17 cellular contexts compared by ENCODE assay signal in genomic region chr2:69345434-69345833, GRCh38. TPM values are rescaled to one million over a fixed set of nuclear protein-coding genes. Genes with fewer than 3 reads are reported as not detected.
DNase-seq lines count a peak whose midpoint lies in the region; ATAC-seq lines count a peak whose summit lies in the region.
"Had no signal": no experiment of that assay in that cellular context is flagged by ENCODE, and none has a peak within 500 bp of the region (broad histone marks: within the 10 kb centered on the region; RNA-seq: fewer than 3 reads in every experiment).

No MANE protein-coding gene starts in this region.

- H3K4me1 Mint-ChIP-seq in activated T-cell treated with anti-CD3 and anti-CD28 coated beads, Interleukin-2, amount 50 U/mL, for 24 hours (ENCODE audit: low read depth) = peaks cover 13% of the 10 kb centered on the region
- peaks cover 21% of the 10 kb centered on the region for H3K4me1 Mint-ChIP-seq in activated naive CD8-positive, alpha-beta T cell treated with anti-CD3 and anti-CD28 coated beads, Interleukin-2, amount 50 U/mL, for 24 hours

- intact Hi-C loops in posterior vena cava (cut with DNase I) = no loop called here

- no peaks in the 10 kb centered on the region for H3K27me3 Mint-ChIP-seq in activated T-cell treated with anti-CD3 and anti-CD28 coated beads, Interleukin-2, amount 50 U/mL, for 24 hours
- no peaks in the 10 kb centered on the region for H3K27me3 Mint-ChIP-seq in activated naive CD8-positive, alpha-beta T cell treated with anti-CD3 and anti-CD28 coated beads, Interleukin-2, amount 50 U/mL, for 24 hours
- H3K27me3 Mint-ChIP-seq: progenitor cell of endocrine pancreas had no signal

- no peak for DNase-seq in activated T-cell treated with anti-CD3 and anti-CD28 coated beads, Interleukin-2, amount 50 U/mL, for 24 hours
- no peak for DNase-seq in activated T-cell treated with anti-CD3 and anti-CD28 coated beads, Interleukin-2, amount 50 U/mL, for 48 hours
- peak; percentile 15 for DNase-seq in activated naive CD8-positive, alpha-beta T cell treated with anti-CD3 and anti-CD28 coated beads, Interleukin-2, amount 50 U/mL, for 24 hours
- DNase-seq in skeletal muscle cell (ENCODE audit: low read depth) = peak; percentile 4
- DNase-seq in DMS53 treated with DMSO at 0.1 percent for 48 hours (lab: John Stamatoyannopoulos, UW; ENCODE audit: unreplicated experiment) = no peak
- DNase-seq in posterior vena cava (ENCODE audit: low spot score) = no peak
- DNase-seq: activated CD4-positive, alpha-beta T cell treated with anti-CD3 and anti-CD28 coated beads, Interleukin-2, amount 50 U/mL, for 1 hour; activated naive CD4-positive, alpha-beta T cell treated with Interleukin-2 at 50 U/mL for 16 hours; Calu3; central memory CD4-positive, alpha-beta T cell; left colon; NCI-H510A treated with DMSO at 0.1 percent for 48 hours had no signal

- H3K27ac Mint-ChIP-seq in activated T-cell treated with anti-CD3 and anti-CD28 coated beads, Interleukin-2, amount 50 U/mL, for 24 hours = peak overlapping the region; percentile 61
- peak overlapping the region; percentile 70 for H3K27ac Mint-ChIP-seq in activated naive CD8-positive, alpha-beta T cell treated with anti-CD3 and anti-CD28 coated beads, Interleukin-2, amount 50 U/mL, for 24 hours
- H3K27ac Mint-ChIP-seq: T-helper 1 cell treated with Interleukin-12 subunit alpha and Interleukin-12 subunit beta and Interleukin-4 antibody, amounts not matched to agents 30 μg/mL and 1 μg/mL, for 36 hours had no signal

- H3K36me3 Mint-ChIP-seq in activated T-cell treated with anti-CD3 and anti-CD28 coated beads, Interleukin-2, amount 50 U/mL, for 24 hours (ENCODE audit: low read depth) = peaks cover 87% of the 10 kb centered on the region
- peaks cover 58% of the 10 kb centered on the region for H3K36me3 Mint-ChIP-seq in activated naive CD8-positive, alpha-beta T cell treated with anti-CD3 and anti-CD28 coated beads, Interleukin-2, amount 50 U/mL, for 24 hours (ENCODE audit: low read depth)

- no peaks in the 10 kb centered on the region for H3K9me3 Mint-ChIP-seq in activated T-cell treated with anti-CD3 and anti-CD28 coated beads, Interleukin-2, amount 50 U/mL, for 24 hours
- H3K9me3 Mint-ChIP-seq in activated naive CD8-positive, alpha-beta T cell treated with anti-CD3 and anti-CD28 coated beads, Interleukin-2, amount 50 U/mL, for 24 hours = no peaks in the 10 kb centered on the region
- H3K9me3 Mint-ChIP-seq: T-helper 1 cell treated with Interleukin-12 subunit alpha and Interleukin-12 subunit beta and Interleukin-4 antibody, amounts not matched to agents 30 μg/mL and 1 μg/mL, for 36 hours had no signal

- H3K4me3 ChIP-seq in skeletal muscle cell (ENCODE audit: low read depth, low read length) = no peak overlapping the region
- H3K4me3 ChIP-seq: thoracic aorta had no signal

- no peak overlapping the region for H3K4me3 Mint-ChIP-seq in activated T-cell treated with anti-CD3 and anti-CD28 coated beads, Interleukin-2, amount 50 U/mL, for 24 hours
- no peak overlapping the region for H3K4me3 Mint-ChIP-seq in activated naive CD8-positive, alpha-beta T cell treated with anti-CD3 and anti-CD28 coated beads, Interleukin-2, amount 50 U/mL, for 24 hours
- H3K4me3 Mint-ChIP-seq: T-helper 1 cell treated with Interleukin-12 subunit alpha and Interleukin-12 subunit beta and Interleukin-4 antibody, amounts not matched to agents 30 μg/mL and 1 μg/mL, for 36 hours had no signal

- ATAC-seq in HG03175 (IDR thresholded peaks at IDR 0.05; ENCODE audit: unreplicated experiment) (peak; percentile 47), GM19455 (IDR thresholded peaks at IDR 0.05; ENCODE audit: unreplicated experiment) (no peak)
- peak; percentile 90 for ATAC-seq in activated naive CD8-positive, alpha-beta T cell treated with anti-CD3 and anti-CD28 coated beads, Interleukin-2, amount 50 U/mL, for 24 hours

RNA-seq across cellular contexts. Expression of gene GFPT1, which starts 41.6 kb away (rescaled TPM):
- total RNA-seq in posterior vena cava = 10 to 100 TPM; 45.6 to 75.8 TPM

Comparison
In these comparisons a context has a peak if more than half of its experiments do, and no peak if none do; other contexts are left out.
1. DNase-seq: peak in activated naive CD8-positive, alpha-beta T cell treated with anti-CD3 and anti-CD28 coated beads, Interleukin-2, amount 50 U/mL, for 24 hours (single experiment) and skeletal muscle cell (single experiment); none in activated T-cell treated with anti-CD3 and anti-CD28 coated beads, Interleukin-2, amount 50 U/mL, for 24 hours (single experiment), activated T-cell treated with anti-CD3 and anti-CD28 coated beads, Interleukin-2, amount 50 U/mL, for 48 hours (0 of 2), DMS53 treated with DMSO at 0.1 percent for 48 hours (single experiment) and posterior vena cava (single experiment).